ENCODE assay signal across 11 cellular contexts in the genomic region with DNA sequence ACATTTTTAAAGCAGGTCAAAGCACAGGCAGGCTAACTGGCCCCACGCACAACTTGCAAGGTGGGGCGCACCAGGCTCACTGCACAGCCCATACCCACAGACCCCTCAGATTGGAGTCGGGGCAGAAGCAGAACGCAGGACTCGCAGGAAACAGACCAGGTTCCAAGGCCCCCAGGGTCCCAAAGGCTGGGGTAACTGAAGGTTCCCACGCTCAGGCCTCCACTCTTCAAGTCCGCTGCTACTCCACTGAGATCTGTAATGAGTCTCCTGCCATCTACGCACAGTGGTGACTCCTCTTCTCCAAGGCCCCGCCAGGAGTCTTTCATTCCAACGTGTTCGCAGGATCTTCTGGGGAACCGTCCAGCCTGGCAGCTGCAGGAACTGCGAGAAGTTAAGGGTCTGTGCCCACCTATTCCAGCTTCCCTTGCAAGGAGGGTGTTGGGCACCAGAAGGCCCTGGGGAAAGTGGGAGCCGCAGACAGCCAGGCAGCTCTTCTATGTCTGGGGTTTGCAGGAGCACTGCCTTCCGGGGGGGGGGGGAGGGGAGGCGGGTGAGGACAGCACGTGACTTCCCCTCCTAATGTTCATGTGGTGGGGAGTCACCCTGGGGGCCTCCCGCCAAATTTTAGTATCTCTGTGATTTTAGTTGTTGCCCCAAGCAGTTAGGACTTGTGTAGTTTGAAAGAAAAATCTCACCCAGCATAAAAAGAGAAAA. TPM values are rescaled to one million over a fixed set of nuclear protein-coding genes. Genes with fewer than 3 reads are reported as not detected.
A peak's percentile ranks its signal among the peaks of the same experiment; 100 is the strongest.
DNase-seq lines count a peak whose midpoint lies in the region; ATAC-seq, FAIRE-seq and TF ChIP-seq lines count a peak whose summit lies in the region.
"Had no signal": no experiment of that assay in that cellular context is flagged by ENCODE, and none has a peak within 500 bp of the region (broad histone marks: within the 10 kb centered on the region; RNA-seq: fewer than 3 reads in every experiment).

No MANE protein-coding gene starts in this region.

- no peaks in the 10 kb centered on the region for H3K27me3 ChIP-seq in CD4-positive, alpha-beta T cell (ENCODE audit: control insufficient read depth, insufficient read depth, low read length)

- intact Hi-C loops in CD4-positive, alpha-beta T cell (cut with DNase I, micrococcal nuclease): loop anchor here (2.0 to 10.0 kb wide), 7 partner anchors 37 to 237 kb away; no protein-coding TSS in a partner anchor

- no peak for FAIRE-seq in H54 (lab: Jason Lieb, UNC)
- FAIRE-seq: D721Med, islet of Langerhans, TTC549 had no signal

- no peak for DNase-seq in CD4-positive, alpha-beta T cell
- DNase-seq in Jurkat, Clone E6-1 (ENCODE audit: low read depth, low spot score): peak; percentile 59
- DNase-seq in activated naive CD8-positive, alpha-beta T cell treated with anti-CD3 and anti-CD28 coated beads for 36 hours: no peak
- DNase-seq in mesothelial cell of epicardium (ENCODE audit: low spot score in 2 of 2, unreplicated experiment in 2 of 2): no peak
- no peak for DNase-seq in activated CD4-positive, CD25-positive, alpha-beta regulatory T cell (lab: John Stamatoyannopoulos, UW)
- no peak for DNase-seq in H54 (ENCODE audit: insufficient read length, low spot score)
- no peak for DNase-seq in NCI-H526 (lab: John Stamatoyannopoulos, UW)
- no peak for DNase-seq in G401 (ENCODE audit: low spot score)

- H3K9me3 ChIP-seq in CD4-positive, alpha-beta T cell (ENCODE audit: control insufficient read depth, low read length): peaks cover 1% of the 10 kb centered on the region

- POLR2A ChIA-PET in CD4-positive, alpha-beta T cell (lab: Charles Lee): interaction anchor here (2.0 to 6.1 kb wide), 4 partner anchors 36 to 75 kb away, joined by 8 to 149 read pairs (median 46); partner anchors contain the start of genes LSM14B, PSMA7 and SS18L1

- no peak for TF ChIP-seq CTCF in CD4-positive, alpha-beta T cell (IDR thresholded peaks at IDR 0.05)
- no peak for TF ChIP-seq CTCF in mesothelial cell of epicardium (IDR thresholded peaks at IDR 0.05; ENCODE audit: unreplicated experiment)

- TF ChIP-seq POLR2A in H54 (IDR thresholded peaks at IDR 0.05; ENCODE audit: low read depth, low read length): no peak

- peak overlapping the region; percentile 37 for H3K4me3 ChIP-seq in Jurkat, Clone E6-1 (ENCODE audit: low read length)

- H3K4me3 Mint-ChIP-seq in CD4-positive, alpha-beta T cell: peak overlapping the region; percentile 96
- H3K4me3 Mint-ChIP-seq in activated naive CD8-positive, alpha-beta T cell treated with anti-CD3 and anti-CD28 coated beads for 36 hours: peak overlapping the region; percentile 83
- H3K4me3 Mint-ChIP-seq in mesothelial cell of epicardium: peak overlapping the region; percentile 83

- no peak for ATAC-seq in CD4-positive, alpha-beta T cell (ENCODE audit: poor library complexity)

- CTCF ChIA-PET in CD4-positive, alpha-beta T cell (lab: Charles Lee): interaction anchor here (1.2 kb wide), 1 partner anchor 57 kb away, joined by 3 read pairs; no protein-coding TSS in a partner anchor

- H3K27ac ChIP-seq in CD4-positive, alpha-beta T cell (ENCODE audit: low read depth, low read length): no peak overlapping the region

- H3K9me3 Mint-ChIP-seq in CD4-positive, alpha-beta T cell: no peaks in the 10 kb centered on the region
- H3K9me3 Mint-ChIP-seq in activated naive CD8-positive, alpha-beta T cell treated with anti-CD3 and anti-CD28 coated beads for 36 hours: peaks cover 2% of the 10 kb centered on the region
- peaks cover 4% of the 10 kb centered on the region for H3K9me3 Mint-ChIP-seq in mesothelial cell of epicardium

- in situ Hi-C loops in G401 (cut with HindIII; ENCODE audit: low sequenced_read_pairs): no loop called here

- H3K4me1 Mint-ChIP-seq in CD4-positive, alpha-beta T cell (ENCODE audit: low read depth): peaks cover 32% of the 10 kb centered on the region
- H3K4me1 Mint-ChIP-seq in activated naive CD8-positive, alpha-beta T cell treated with anti-CD3 and anti-CD28 coated beads for 36 hours: peaks cover 20% of the 10 kb centered on the region
- peaks cover 30% of the 10 kb centered on the region for H3K4me1 Mint-ChIP-seq in mesothelial cell of epicardium

- no peaks in the 10 kb centered on the region for H3K27me3 Mint-ChIP-seq in CD4-positive, alpha-beta T cell
- H3K27me3 Mint-ChIP-seq in activated naive CD8-positive, alpha-beta T cell treated with anti-CD3 and anti-CD28 coated beads for 36 hours: no peaks in the 10 kb centered on the region
- H3K27me3 Mint-ChIP-seq in mesothelial cell of epicardium (ENCODE audit: low read depth): peaks cover 2% of the 10 kb centered on the region

- H3K27ac Mint-ChIP-seq in CD4-positive, alpha-beta T cell: peak overlapping the region; percentile 98
- H3K27ac Mint-ChIP-seq in activated naive CD8-positive, alpha-beta T cell treated with anti-CD3 and anti-CD28 coated beads for 36 hours: peak overlapping the region; percentile 83
- peak overlapping the region; percentile 92 for H3K27ac Mint-ChIP-seq in mesothelial cell of epicardium

- H3K36me3 Mint-ChIP-seq in CD4-positive, alpha-beta T cell (ENCODE audit: low read depth): peaks cover 14% of the 10 kb centered on the region
- H3K36me3 Mint-ChIP-seq in activated naive CD8-positive, alpha-beta T cell treated with anti-CD3 and anti-CD28 coated beads for 36 hours: no peaks in the 10 kb centered on the region
- no peaks in the 10 kb centered on the region for H3K36me3 Mint-ChIP-seq in mesothelial cell of epicardium

RNA-seq across cellular contexts. Expression of gene TAF4, which starts 2.0 kb away (rescaled TPM):
- total RNA-seq in CD4-positive, alpha-beta T cell: 10 to 100 TPM; 11.1 to 12.5 TPM
- polyA plus RNA-seq in Jurkat, Clone E6-1 (2012; ENCODE audit: insufficient read depth, insufficient read length): 29.5 TPM
- total RNA-seq in activated naive CD8-positive, alpha-beta T cell treated with anti-CD3 and anti-CD28 coated beads for 36 hours: 10 to 100 TPM; 15.2 to 16.4 TPM
- total RNA-seq in mesothelial cell of epicardium: 27.5 to 28.8 TPM (median 28.1 TPM) in 3 replicates
- 8.2 and 13.8 TPM in 2 replicates for total RNA-seq in G401 (2014; rRNA removed; shearing (Covaris generic))

RNA-seq across cellular contexts. Expression of gene LSM14B, which starts 54.6 kb away (rescaled TPM):
- total RNA-seq in CD4-positive, alpha-beta T cell: 10 to 100 TPM; 34.5 to 35.7 TPM
- 60.7 TPM for polyA plus RNA-seq in Jurkat, Clone E6-1 (2012; ENCODE audit: insufficient read depth, insufficient read length)
- 10 to 100 TPM; 32.8 to 34.5 TPM for total RNA-seq in activated naive CD8-positive, alpha-beta T cell treated with anti-CD3 and anti-CD28 coated beads for 36 hours
- total RNA-seq in mesothelial cell of epicardium: 60.3 to 64.3 TPM (median 63.9 TPM) in 3 replicates
- total RNA-seq in G401 (2014; rRNA removed; shearing (Covaris generic)): 73.9 and 86.4 TPM in 2 replicates
